Comparison of ENCODE assay signal across 2 cellular contexts in genomic region chr1:102083186-102083585, GRCh38.
TF ChIP-seq lines count a peak whose summit lies in the region.

No MANE protein-coding gene starts in this region.

TF ChIP-seq in HepG2, 621 proteins besides CTCF, POLR2A, EP300 and RAD21:
- TF ChIP-seq ZNF704 (CRISPR knock-in tag; IDR thresholded peaks at IDR 0.05; ENCODE audit: borderline replicate concordance) (no peak), CEBPB (IDR thresholded peaks at IDR 0.05; ENCODE audit: borderline replicate concordance, low read depth, low read length) (peak; percentile 48; the same call in 1 of the 2 replicates)
TF ChIP-seq in HepG2: peak in this region for 1.

TF ChIP-seq in H1, 55 proteins besides CTCF, POLR2A, EP300 and RAD21:
- TF ChIP-seq NRF1 (IDR thresholded peaks at IDR 0.05; ENCODE audit: low read depth, low read length) = no peak
- no peak for TF ChIP-seq JUN (IDR thresholded peaks at IDR 0.05; ENCODE audit: low read depth, low read length)
- TF ChIP-seq SAP30 (IDR thresholded peaks at IDR 0.05; ENCODE audit: insufficient read depth, insufficient replicate concordance, low read length) = no peak
- no peak for TF ChIP-seq SP2 (IDR thresholded peaks at IDR 0.05; ENCODE audit: low read length)
- no peak for TF ChIP-seq SP1 (IDR thresholded peaks at IDR 0.05; ENCODE audit: low read depth, low read length)
